18 cellular contexts compared by ENCODE assay signal in the genomic region with DNA sequence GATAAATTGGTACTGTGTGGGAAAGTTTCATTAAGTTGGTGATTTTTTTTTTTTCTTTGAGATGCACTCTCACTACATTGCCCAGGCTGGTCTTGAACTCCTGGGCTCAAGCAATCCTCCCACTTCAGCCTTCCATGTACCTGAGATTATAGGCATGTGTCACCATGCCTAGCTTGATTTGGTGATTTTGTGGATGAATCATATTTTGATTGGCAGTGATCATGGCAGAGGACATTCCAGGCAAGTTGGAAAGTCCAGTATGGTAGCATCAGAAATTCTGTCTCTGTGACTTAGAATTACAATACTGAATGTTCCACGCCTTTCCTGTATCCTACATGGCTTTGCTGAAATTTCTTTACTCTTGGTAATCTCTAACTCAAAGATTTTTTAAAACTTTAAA. TPM values are rescaled to one million over a fixed set of nuclear protein-coding genes. Genes with fewer than 3 reads are reported as not detected.
DNase-seq lines count a peak whose midpoint lies in the region; ATAC-seq, FAIRE-seq and TF ChIP-seq lines count a peak whose summit lies in the region.
"Had no signal": no experiment of that assay in that cellular context is flagged by ENCODE, and none has a peak within 500 bp of the region (broad histone marks: within the 10 kb centered on the region; RNA-seq: fewer than 3 reads in every experiment).

No MANE protein-coding gene starts in this region.

- H2AFZ ChIP-seq in mammary epithelial cell (ENCODE audit: low read depth, low read length): no peak overlapping the region
- H2AFZ ChIP-seq in osteoblast (ENCODE audit: low read length): no peak overlapping the region
- no peak overlapping the region for H2AFZ ChIP-seq in GM23338

- no peak for FAIRE-seq in kidney (lab: Jason Lieb, UNC)
- FAIRE-seq: D721Med, GM12892 had no signal

- intact Hi-C loops in mammary epithelial cell (cut with micrococcal nuclease): no loop called here
- intact Hi-C loops in kidney (cut with DNase I): no loop called here

- CTCF ChIA-PET in mammary epithelial cell (lab: Charles Lee; ENCODE audit: low non-redundant PET): interaction anchor here (0.6 kb wide), 1 partner anchor 56 kb away, joined by 5 read pairs; no protein-coding TSS in a partner anchor

- H3K27ac Mint-ChIP-seq in GM23338: no peak overlapping the region
- H3K27ac Mint-ChIP-seq: CD4-positive, alpha-beta memory T cell had no signal

- in situ Hi-C loops in mammary epithelial cell (cut with MboI; ENCODE audit: low sequenced_read_pairs in 2 of 2): no loop called here

- H3K9me3 ChIP-seq in mammary epithelial cell (replicated peaks; ENCODE audit: insufficient read depth, low read length) (no peaks in the 10 kb centered on the region), osteoblast (ENCODE audit: low read depth, low read length) (no peaks in the 10 kb centered on the region), kidney (ENCODE audit: control insufficient read depth in 1 of 2, low read length in 2 of 2) (no peaks in the 10 kb centered on the region)
- H3K9me3 ChIP-seq: BE2C had no signal

- no peaks in the 10 kb centered on the region for H3K36me3 Mint-ChIP-seq in GM23338 (ENCODE audit: low read depth)
- H3K36me3 Mint-ChIP-seq: CD4-positive, alpha-beta memory T cell had no signal

- no peak for ATAC-seq in GM23338

- H3K9me2 ChIP-seq in GM23338 (ENCODE audit: insufficient read depth): no peaks in the 10 kb centered on the region

- no peak overlapping the region for H3K4me3 Mint-ChIP-seq in GM23338
- H3K4me3 Mint-ChIP-seq: CD4-positive, alpha-beta memory T cell had no signal

- DNase-seq in Daoy (ENCODE audit: low read depth) (peak; percentile 17), M059J (ENCODE audit: low read depth) (peak; percentile 13), mammary epithelial cell (peak; percentile 64), osteoblast (ENCODE audit: insufficient read length, low spot score, missing footprints) (no peak), GM23338 (ENCODE audit: low spot score) (no peak), kidney (no peak), caudate nucleus (lab: John Stamatoyannopoulos, UW) (no peak)
- DNase-seq: BE2C; CD4-positive, alpha-beta memory T cell; DMS153; DMS79 treated with DMSO at 0.1 percent for 48 hours; GDM1; HCEC 1CT had no signal

- peaks cover 2% of the 10 kb centered on the region for H3K27me3 Mint-ChIP-seq in GM23338 (ENCODE audit: insufficient read depth, low read depth, poor library complexity)

- H3K27me3 ChIP-seq in mammary epithelial cell (ENCODE audit: insufficient read depth, low read length): no peaks in the 10 kb centered on the region
- no peaks in the 10 kb centered on the region for H3K27me3 ChIP-seq in osteoblast (ENCODE audit: insufficient read depth, low read length)
- no peaks in the 10 kb centered on the region for H3K27me3 ChIP-seq in GM23338 (ENCODE audit: insufficient read depth)
- H3K27me3 ChIP-seq: BE2C had no signal

- BruUV-seq in mammary epithelial cell (replicated peaks; lab: Mats Ljungman, UMichigan): no TSS peak

- no peaks in the 10 kb centered on the region for H3K79me2 ChIP-seq in mammary epithelial cell (ENCODE audit: insufficient read depth, low read length)
- H3K79me2 ChIP-seq in osteoblast (ENCODE audit: insufficient read depth, low read length): no peaks in the 10 kb centered on the region
- no peaks in the 10 kb centered on the region for H3K79me2 ChIP-seq in GM23338 (replicated peaks; ENCODE audit: insufficient read depth)

- dilution Hi-C loops in mammary epithelial cell (cut with HindIII; ENCODE audit: low sequenced_read_pairs): no loop called here

- no peaks in the 10 kb centered on the region for H3F3A ChIP-seq in GM23338 (replicated peaks; ENCODE audit: low read depth)

- no peaks in the 10 kb centered on the region; the same call in 2 of the 3 replicates for H3K9me3 Mint-ChIP-seq in GM23338
- H3K9me3 Mint-ChIP-seq: CD4-positive, alpha-beta memory T cell had no signal

- 94% methylated on average over 1 of the region's 1 CpG for WGBS in mammary epithelial cell (ENCODE audit: low coverage, missing lambda C conversion rate)

- no peak overlapping the region for H3K4me3 ChIP-seq in mammary epithelial cell (replicated peaks in 1 of 3; ENCODE audit: insufficient read depth in 1 of 3, low read depth in 2 of 3, low read length in 3 of 3)
- H3K4me3 ChIP-seq in osteoblast (ENCODE audit: insufficient read depth, low read length): no peak overlapping the region
- no peak overlapping the region for H3K4me3 ChIP-seq in GM23338
- H3K4me3 ChIP-seq in kidney (ENCODE audit: low read length in 2 of 2): no peak overlapping the region

- no peaks in the 10 kb centered on the region for H3K4me1 ChIP-seq in mammary epithelial cell (ENCODE audit: insufficient read depth, low read length)
- peaks cover 24% of the 10 kb centered on the region for H3K4me1 ChIP-seq in osteoblast (ENCODE audit: insufficient read depth, low read length)
- no peaks in the 10 kb centered on the region for H3K4me1 ChIP-seq in GM23338 (ENCODE audit: insufficient read depth)
- no peaks in the 10 kb centered on the region for H3K4me1 ChIP-seq in kidney (ENCODE audit: control insufficient read depth in 1 of 2, insufficient read depth in 1 of 2, low read depth in 1 of 2, low read length in 2 of 2)
- H3K4me1 ChIP-seq: BE2C had no signal

- no peak overlapping the region for H3K27ac ChIP-seq in mammary epithelial cell (ENCODE audit: insufficient read depth, low read depth, low read length)
- H3K27ac ChIP-seq in osteoblast (ENCODE audit: low read depth, low read length): peak overlapping the region; percentile 36
- H3K27ac ChIP-seq in GM23338 (ENCODE audit: low read depth): no peak overlapping the region
- no peak overlapping the region for H3K27ac ChIP-seq in kidney (ENCODE audit: low read depth in 2 of 2, low read length in 2 of 2)
- H3K27ac ChIP-seq in caudate nucleus (ENCODE audit: low read depth, low read length): no peak overlapping the region
- H3K27ac ChIP-seq: C4-2B had no signal

- H4K20me1 ChIP-seq in mammary epithelial cell (ENCODE audit: insufficient read depth, low read length): no peaks in the 10 kb centered on the region
- no peaks in the 10 kb centered on the region for H4K20me1 ChIP-seq in osteoblast (ENCODE audit: insufficient read depth, low read length)
- H4K20me1 ChIP-seq in GM23338 (replicated peaks; ENCODE audit: insufficient read depth): no peaks in the 10 kb centered on the region

- H3K4me2 ChIP-seq in mammary epithelial cell (ENCODE audit: insufficient read depth, low read depth, low read length): no peak overlapping the region
- H3K4me2 ChIP-seq in osteoblast (ENCODE audit: insufficient read depth, low read length): no peak overlapping the region
- H3K4me2 ChIP-seq in GM23338: no peak overlapping the region

- no peak for TF ChIP-seq CTCF in mammary epithelial cell (conservative IDR thresholded peaks at IDR 0.05 in 1 of 2, IDR thresholded peaks at IDR 0.05 in 1 of 2; ENCODE audit: extremely low read depth in 1 of 2, insufficient read depth in 1 of 2, low read depth in 1 of 2, low read length in 2 of 2)
- TF ChIP-seq CTCF in osteoblast (IDR thresholded peaks at IDR 0.05; ENCODE audit: extremely low read depth, low read depth, low read length): no peak
- TF ChIP-seq CTCF in GM23338 (conservative IDR thresholded peaks at IDR 0.05; ENCODE audit: low read depth in 2 of 2): no peak
- TF ChIP-seq CTCF in kidney (IDR thresholded peaks at IDR 0.05; ENCODE audit: borderline replicate concordance, extremely low read depth, insufficient read depth): no peak

- no peaks in the 10 kb centered on the region for H3K4me1 Mint-ChIP-seq in GM23338
- H3K4me1 Mint-ChIP-seq: CD4-positive, alpha-beta memory T cell had no signal

- H3K36me3 ChIP-seq in mammary epithelial cell (ENCODE audit: insufficient read depth, low read length) (no peaks in the 10 kb centered on the region), osteoblast (ENCODE audit: insufficient read depth, low read length) (no peaks in the 10 kb centered on the region), GM23338 (ENCODE audit: insufficient read depth) (no peaks in the 10 kb centered on the region), kidney (ENCODE audit: control insufficient read depth in 1 of 2, insufficient read depth in 2 of 2, low read length in 2 of 2) (no peaks in the 10 kb centered on the region)
- H3K36me3 ChIP-seq: BE2C had no signal

- H3K9ac ChIP-seq in mammary epithelial cell (ENCODE audit: insufficient read depth, low read length) (no peak overlapping the region), kidney (ENCODE audit: low read length in 2 of 2) (no peak overlapping the region)

TF ChIP-seq in GM23338, 12 proteins besides CTCF, POLR2A, EP300 and RAD21 (continues in another document):
- TF ChIP-seq, protein P1, sequence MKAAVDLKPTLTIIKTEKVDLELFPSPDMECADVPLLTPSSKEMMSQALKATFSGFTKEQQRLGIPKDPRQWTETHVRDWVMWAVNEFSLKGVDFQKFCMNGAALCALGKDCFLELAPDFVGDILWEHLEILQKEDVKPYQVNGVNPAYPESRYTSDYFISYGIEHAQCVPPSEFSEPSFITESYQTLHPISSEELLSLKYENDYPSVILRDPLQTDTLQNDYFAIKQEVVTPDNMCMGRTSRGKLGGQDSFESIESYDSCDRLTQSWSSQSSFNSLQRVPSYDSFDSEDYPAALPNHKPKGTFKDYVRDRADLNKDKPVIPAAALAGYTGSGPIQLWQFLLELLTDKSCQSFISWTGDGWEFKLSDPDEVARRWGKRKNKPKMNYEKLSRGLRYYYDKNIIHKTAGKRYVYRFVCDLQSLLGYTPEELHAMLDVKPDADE (IDR thresholded peaks at IDR 0.05): no peak
- TF ChIP-seq EZH2phosphoT487 (IDR thresholded peaks at IDR 0.05; ENCODE audit: unreplicated experiment): no peak

RNA-seq across cellular contexts. Expression of a gene that starts 49.4 kb away (rescaled TPM):
- not detected in 2 replicates for total RNA-seq in Daoy (2014; rRNA removed; shearing (Covaris generic))
- 0.22 TPM in 1 of 2 replicates, not detected in the other for total RNA-seq in M059J (2014; rRNA removed; shearing (Covaris generic))
- total RNA-seq in mammary epithelial cell (not detected), osteoblast (under 0.01 TPM in 2 replicates), kidney (not detected)
- polyA plus RNA-seq in mammary epithelial cell (not detected), GM23338 (2016; fragmentation: Nextera tagmentation; extraction: Ambion mirVana) (0.37 and 0.40 TPM in 2 replicates), kidney (ENCODE audit: insufficient read depth, low read depth, low replicate concordance) (not detected)
- not detected for polyA minus RNA-seq in mammary epithelial cell
- total RNA-seq in GM23338 (2014; rRNA removed; shearing (Covaris generic)): not detected in 2 replicates
- total RNA-seq: A172; CD4-positive, alpha-beta memory T cell; H4 had no signal
- polyA plus RNA-seq: CD4-positive, alpha-beta memory T cell had no signal

Comparison
In these comparisons a context has a peak if more than half of its experiments do, and no peak if none do; other contexts are left out.
1. DNase-seq: peak in Daoy (single experiment), M059J (single experiment) and mammary epithelial cell (single experiment); none in osteoblast (single experiment), GM23338 (single experiment), kidney (single experiment) and caudate nucleus (0 of 61).